Comparison of ENCODE assay signal across 9 cellular contexts in genomic region chr20:45098096-45098773, GRCh38. TPM values are rescaled to one million over a fixed set of nuclear protein-coding genes. Genes with fewer than 3 reads are reported as not detected.
DNase-seq lines count a peak whose midpoint lies in the region; ATAC-seq and TF ChIP-seq lines count a peak whose summit lies in the region.
"Had no signal": no experiment of that assay in that cellular context is flagged by ENCODE, and none has a peak within 500 bp of the region (broad histone marks: within the 10 kb centered on the region; RNA-seq: fewer than 3 reads in every experiment).

No MANE protein-coding gene starts in this region.

- H3K23ac ChIP-seq in IMR-90 (ENCODE audit: low read depth, low read length) = no peak overlapping the region

- H4K8ac ChIP-seq in IMR-90 (ENCODE audit: low read depth in 2 of 2, low read length in 2 of 2) = no peak overlapping the region

- H2BK5ac ChIP-seq in IMR-90 (ENCODE audit: low read depth, low read length, poor library complexity, severe bottlenecking) = no peak overlapping the region

- no peak for TF ChIP-seq RAD21 in IMR-90 (IDR thresholded peaks at IDR 0.05; ENCODE audit: low read length)

- peaks cover 6% of the 10 kb centered on the region; the same call in 1 of the 2 replicates for H3K9me3 ChIP-seq in IMR-90 (ENCODE audit: control insufficient read depth, insufficient read depth, low read length)
- no peaks in the 10 kb centered on the region for H3K9me3 ChIP-seq in lower lobe of right lung
- H3K9me3 ChIP-seq in OCI-LY7 (ENCODE audit: low read length) = no peaks in the 10 kb centered on the region

- H3K14ac ChIP-seq in IMR-90 (replicated peaks; ENCODE audit: low read depth, low read length) = no peak overlapping the region

- BruUV-seq in IMR-90 (replicated peaks; lab: Mats Ljungman, UMichigan) = no TSS peak
- no TSS peak for BruUV-seq in OCI-LY7 (replicated peaks; lab: Mats Ljungman, UMichigan)

- no peaks in the 10 kb centered on the region for H3K79me2 ChIP-seq in OCI-LY7 (ENCODE audit: insufficient read depth, low read depth, low read length)

- H2AFZ ChIP-seq in IMR-90 (replicated peaks; ENCODE audit: low read length, poor library complexity) = peak overlapping the region; percentile 84
- H2AFZ ChIP-seq in OCI-LY7 (ENCODE audit: low read length) = no peak overlapping the region

- H3K4me2 ChIP-seq in IMR-90 (ENCODE audit: low read depth, low read length) (peak overlapping the region; percentile 67), OCI-LY7 (ENCODE audit: low read length) (no peak overlapping the region)

- dilution Hi-C loops in IMR-90 (cut with HindIII; ENCODE audit: low sequenced_read_pairs, unreplicated experiment) = no loop called here

- no peak for DNase-seq in AG04449 (ENCODE audit: low read depth, low spot score)
- no peak for DNase-seq in IMR-90
- DNase-seq in coronary artery (ENCODE audit: low spot score) = no peak
- DNase-seq in lower lobe of right lung = no peak
- DNase-seq in OCI-LY7 (ENCODE audit: low spot score) = no peak

- peak overlapping the region; percentile 44 for H3K4me3 ChIP-seq in AG04449 (ENCODE audit: low read depth, low read length)
- peak overlapping the region; percentile 34 for H3K4me3 ChIP-seq in IMR-90 (ENCODE audit: insufficient read depth, low read depth, low read length)
- peak overlapping the region; percentile 43 for H3K4me3 ChIP-seq in coronary artery
- peak overlapping the region; percentile 23 for H3K4me3 ChIP-seq in lower lobe of right lung
- H3K4me3 ChIP-seq in OCI-LY7 (ENCODE audit: low read depth, low read length, poor library complexity, severe bottlenecking) = no peak overlapping the region

- no peak overlapping the region for H2BK15ac ChIP-seq in IMR-90 (ENCODE audit: low read depth, low read length)

- no peak overlapping the region for H3K9ac ChIP-seq in IMR-90 (ENCODE audit: low read depth, low read length)

- POLR2A ChIA-PET in AG04449 (lab: Yijun Ruan, JAX) (no interaction called here), IMR-90 (lab: Charles Lee; ENCODE audit: unreplicated experiment) (no interaction called here), OCI-LY7 (lab: Charles Lee) (no interaction called here)

- intact Hi-C loops in IMR-90 (cut with micrococcal nuclease) (loop anchor here (5.0 to 10.0 kb wide), 2 partner anchors 351 to 677 kb away; partner anchors contain the start of gene KCNK15), lower lobe of right lung (cut with DNase I) (no loop called here), OCI-LY7 (cut with micrococcal nuclease; ENCODE audit: unreplicated experiment) (loop anchor here (5.0 kb wide), 1 partner anchor 186 kb away; the partner anchor contains the start of gene PABPC1L)

- no peaks in the 10 kb centered on the region for H3K9me2 ChIP-seq in OCI-LY7 (ENCODE audit: insufficient read depth, low read length)

- H3K56ac ChIP-seq in IMR-90 (ENCODE audit: extremely low read depth, insufficient read depth, low read length) = no peak overlapping the region

- H3K27me3 ChIP-seq in IMR-90 (ENCODE audit: control insufficient read depth, insufficient read depth, low read length) (peaks cover 44% of the 10 kb centered on the region), lower lobe of right lung (ENCODE audit: low read depth) (peaks cover 50% of the 10 kb centered on the region)

- no peak overlapping the region for H3K18ac ChIP-seq in IMR-90 (ENCODE audit: low read depth, low read length)

- TF ChIP-seq CTCF in AG04449 (IDR thresholded peaks at IDR 0.05; ENCODE audit: insufficient read depth, low read length, missing control alignments) (no peak), IMR-90 (conservative IDR thresholded peaks at IDR 0.05; ENCODE audit: low read depth, low read length) (peak; percentile 26; the same call in 1 of the 2 replicates), coronary artery (IDR thresholded peaks at IDR 0.05) (no peak), lower lobe of right lung (IDR thresholded peaks at IDR 0.05) (no peak), OCI-LY7 (conservative IDR thresholded peaks at IDR 0.05; ENCODE audit: low read length) (no peak)

- no peak overlapping the region for H2AK9ac ChIP-seq in IMR-90 (replicated peaks; ENCODE audit: low read depth, low read length, poor library complexity)

- no peaks in the 10 kb centered on the region for H3K79me1 ChIP-seq in IMR-90 (ENCODE audit: low read depth in 1 of 2, low read length in 2 of 2)

- H2BK20ac ChIP-seq in IMR-90 (ENCODE audit: low read depth, low read length) = no peak overlapping the region

- 12% methylated on average over 65 of the region's 92 CpGs; no CpG with 5 or more reads in 1 of the 2 experiments for WGBS in IMR-90 (ENCODE audit: extremely low coverage in 2 of 2, insufficient read length in 1 of 2), 2 experiments

- no peak overlapping the region for H2AK5ac ChIP-seq in IMR-90 (ENCODE audit: low read depth, low read length)

- no peak for TF ChIP-seq POLR2A in IMR-90 (IDR thresholded peaks at IDR 0.05; ENCODE audit: low read depth, low read length)

- in situ Hi-C loops in IMR-90 (cut with MboI; ENCODE audit: low sequenced_read_pairs) = no loop called here

- H3K4ac ChIP-seq in IMR-90 (ENCODE audit: low read depth, low read length) = no peak overlapping the region

- no peak overlapping the region for H4K5ac ChIP-seq in IMR-90 (ENCODE audit: low read depth, low read length)

- no peak overlapping the region for H2BK120ac ChIP-seq in IMR-90 (ENCODE audit: low read depth, low read length)

- H3K9me1 ChIP-seq in IMR-90 (ENCODE audit: insufficient read depth, low read length) = no peaks in the 10 kb centered on the region; the same call in 1 of the 2 replicates

- H4K20me1 ChIP-seq in IMR-90 (ENCODE audit: insufficient read depth, low read length) (no peaks in the 10 kb centered on the region), OCI-LY7 (ENCODE audit: insufficient read depth, low read length) (no peaks in the 10 kb centered on the region; the same call in 1 of the 2 replicates)

- ATAC-seq in IMR-90 (ENCODE audit: low read depth) = peak; percentile 12; the same call in 1 of the 2 replicates
- ATAC-seq in lower lobe of right lung = no peak
- no peak for ATAC-seq in HG03135 (IDR thresholded peaks at IDR 0.05; ENCODE audit: unreplicated experiment)
- no peak for ATAC-seq in GM18868 (IDR thresholded peaks at IDR 0.05; ENCODE audit: unreplicated experiment)
- no peak for ATAC-seq in HG03045 (IDR thresholded peaks at IDR 0.05; ENCODE audit: unreplicated experiment)

- H3K36me3 ChIP-seq in IMR-90 (ENCODE audit: control insufficient read depth, insufficient read depth, low read length) (no peaks in the 10 kb centered on the region), lower lobe of right lung (no peaks in the 10 kb centered on the region), OCI-LY7 (ENCODE audit: insufficient read depth, low read length) (no peaks in the 10 kb centered on the region)

- no peak overlapping the region; the same call in 1 of the 2 replicates for H4K91ac ChIP-seq in IMR-90 (ENCODE audit: insufficient read depth, low read depth, low read length)

- H3K4me1 ChIP-seq in IMR-90 (ENCODE audit: control insufficient read depth, insufficient read depth, low read length) (peaks cover 4% of the 10 kb centered on the region; the same call in 1 of the 2 replicates), lower lobe of right lung (peaks cover 14% of the 10 kb centered on the region), OCI-LY7 (ENCODE audit: insufficient read depth, low read length, poor library complexity, severe bottlenecking) (no peaks in the 10 kb centered on the region)

- CTCF ChIA-PET in AG04449 (lab: Yijun Ruan, JAX) = interaction anchor here (1.0 to 12.2 kb wide), 17 partner anchors 11 to 214 kb away, joined by 3 to 297 read pairs (median 39); partner anchors contain the start of gene WFDC5
- CTCF ChIA-PET in IMR-90 (lab: Yijun Ruan, JAX) = interaction anchor here (0.8 to 4.3 kb wide), 2 partner anchors 54 to 86 kb away, joined by 3 to 18 read pairs; no protein-coding TSS in a partner anchor
- CTCF ChIA-PET in OCI-LY7 (lab: Charles Lee; ENCODE audit: unreplicated experiment) = no interaction called here

- no peak overlapping the region for H3K27ac ChIP-seq in IMR-90 (ENCODE audit: insufficient read depth, low read length)
- no peak overlapping the region for H3K27ac ChIP-seq in coronary artery
- H3K27ac ChIP-seq in lower lobe of right lung = no peak overlapping the region
- no peak overlapping the region for H3K27ac ChIP-seq in OCI-LY7 (ENCODE audit: low read depth, low read length, poor library complexity, severe bottlenecking)

TF ChIP-seq in IMR-90, 13 proteins besides CTCF, POLR2A, EP300 and RAD21 (continues in another document):
- no peak for TF ChIP-seq MXI1 (IDR thresholded peaks at IDR 0.05; ENCODE audit: borderline replicate concordance, low read depth, low read length)
- no peak for TF ChIP-seq RFX5 (IDR thresholded peaks at IDR 0.05; ENCODE audit: low read depth, low read length)
- TF ChIP-seq RCOR1 (IDR thresholded peaks at IDR 0.05; ENCODE audit: insufficient replicate concordance, low read length) = no peak
- TF ChIP-seq SMC3 (IDR thresholded peaks at IDR 0.05; ENCODE audit: low read depth, low read length) = no peak
- no peak for TF ChIP-seq NFE2L2 (IDR thresholded peaks at IDR 0.05; ENCODE audit: low read depth, low read length)
- no peak for TF ChIP-seq USF2 (IDR thresholded peaks at IDR 0.05; ENCODE audit: low read depth, low read length)
- TF ChIP-seq CEBPB (IDR thresholded peaks at IDR 0.05; ENCODE audit: low read depth, low read length) = no peak

RNA-seq across cellular contexts. Expression of gene KCNS1, which starts 2.7 kb away (rescaled TPM):
- total RNA-seq in IMR-90 (2012; rRNA removed) = 0.54 and 0.56 TPM in 2 replicates
- 0.46 and 0.62 TPM in 2 replicates for polyA plus RNA-seq in IMR-90 (2012; rRNA removed)
- 0.48 and 0.85 TPM in 2 replicates for polyA plus RNA-seq in IMR-90 (2012; cell fraction: cytosol; rRNA removed)
- 0.33 and 0.55 TPM in 2 replicates for polyA plus RNA-seq in IMR-90 (2012; cell fraction: nucleus; rRNA removed; ENCODE audit: low replicate concordance)
- 3.5 TPM for total RNA-seq in lower lobe of right lung
- not detected in 2 replicates for total RNA-seq in OCI-LY7 (2014; rRNA removed; shearing (Covaris generic))
- total RNA-seq in OCI-LY7 (2022) = not detected in 2 replicates

RNA-seq across cellular contexts. Expression of gene WFDC5, which starts 16.7 kb away (rescaled TPM):
- total RNA-seq in IMR-90 (2012; rRNA removed) = not detected in 2 replicates
- polyA plus RNA-seq in IMR-90 (2012; rRNA removed) = not detected in 2 replicates
- not detected in 2 replicates for polyA plus RNA-seq in IMR-90 (2012; cell fraction: cytosol; rRNA removed)
- polyA plus RNA-seq in IMR-90 (2012; cell fraction: nucleus; rRNA removed; ENCODE audit: low replicate concordance) = not detected in 2 replicates
- total RNA-seq in lower lobe of right lung = 1.6 TPM
- not detected in 2 replicates for total RNA-seq in OCI-LY7 (2014; rRNA removed; shearing (Covaris generic))
- not detected in 2 replicates for total RNA-seq in OCI-LY7 (2022)
- total RNA-seq: frontal cortex had no signal

RNA-seq across cellular contexts. Expression of gene WFDC12, which starts 26.0 kb away (rescaled TPM):
- total RNA-seq in IMR-90 (2012; rRNA removed) (not detected in 2 replicates), lower lobe of right lung (3.9 TPM), OCI-LY7 (2022) (not detected in 2 replicates)
- polyA plus RNA-seq in IMR-90 (2012; rRNA removed) = not detected in 2 replicates
- not detected in 2 replicates for polyA plus RNA-seq in IMR-90 (2012; cell fraction: cytosol; rRNA removed)
- not detected in 2 replicates for polyA plus RNA-seq in IMR-90 (2012; cell fraction: nucleus; rRNA removed; ENCODE audit: low replicate concordance)
- not detected in 2 replicates for total RNA-seq in OCI-LY7 (2014; rRNA removed; shearing (Covaris generic))
- total RNA-seq: frontal cortex had no signal
